18 cellular contexts compared by ENCODE assay signal in genomic region chr10:130466271-130466997, GRCh38.
DNase-seq lines count a peak whose midpoint lies in the region; ATAC-seq and TF ChIP-seq lines count a peak whose summit lies in the region.
"Had no signal": no experiment of that assay in that cellular context is flagged by ENCODE, and none has a peak within 500 bp of the region (broad histone marks: within the 10 kb centered on the region; RNA-seq: fewer than 3 reads in every experiment).

No MANE protein-coding gene starts in this region.

- H3K4me1 Mint-ChIP-seq in activated CD8-positive, alpha-beta memory T cell treated with anti-CD3 and anti-CD28 coated beads, Interleukin-2, amount 10 ng/mL, durations not matched to agents 7 days and 5 days, result no peaks in the 10 kb centered on the region
- H3K4me1 Mint-ChIP-seq in H9, result peaks cover 9% of the 10 kb centered on the region in 2 experiments
- H3K4me1 Mint-ChIP-seq in type B pancreatic cell (ENCODE audit: unreplicated experiment), result no peaks in the 10 kb centered on the region
- H3K4me1 Mint-ChIP-seq in activated T-cell treated with anti-CD3 and anti-CD28 coated beads, Interleukin-2, amount 50 U/mL, for 24 hours (ENCODE audit: low read depth), result no peaks in the 10 kb centered on the region
- H3K4me1 Mint-ChIP-seq: B cell, CD14-positive monocyte had no signal

- intact Hi-C loops in esophagus muscularis mucosa (cut with DNase I), result no loop called here
- intact Hi-C loops in dorsolateral prefrontal cortex (cut with DNase I), result no loop called here

- no peak overlapping the region for H3K4me3 Mint-ChIP-seq in activated CD8-positive, alpha-beta memory T cell treated with anti-CD3 and anti-CD28 coated beads, Interleukin-2, amount 10 ng/mL, durations not matched to agents 7 days and 5 days
- H3K4me3 Mint-ChIP-seq in H9 (no peak overlapping the region; a peak in 1 of 5 replicates), type B pancreatic cell (no peak overlapping the region)
- no peak overlapping the region for H3K4me3 Mint-ChIP-seq in activated T-cell treated with anti-CD3 and anti-CD28 coated beads, Interleukin-2, amount 50 U/mL, for 24 hours
- H3K4me3 Mint-ChIP-seq: B cell; CD14-positive monocyte; CD8-positive, alpha-beta T cell had no signal

- no peak overlapping the region for H3K23ac ChIP-seq in H9 (ENCODE audit: insufficient read length, low read depth, low read length)

- no peaks in the 10 kb centered on the region for H3K36me3 Mint-ChIP-seq in activated CD8-positive, alpha-beta memory T cell treated with anti-CD3 and anti-CD28 coated beads, Interleukin-2, amount 10 ng/mL, durations not matched to agents 7 days and 5 days
- H3K36me3 Mint-ChIP-seq in H9 (ENCODE audit: insufficient read depth in 1 of 3, low read depth in 3 of 3) (peaks cover 0 to 4% (median 3%) of the 10 kb centered on the region in 3 experiments; a peak in 3 of 7 replicates), type B pancreatic cell (no peaks in the 10 kb centered on the region)
- H3K36me3 Mint-ChIP-seq in activated T-cell treated with anti-CD3 and anti-CD28 coated beads, Interleukin-2, amount 50 U/mL, for 24 hours (ENCODE audit: low read depth), result no peaks in the 10 kb centered on the region
- H3K36me3 Mint-ChIP-seq: CD14-positive monocyte; CD8-positive, alpha-beta T cell had no signal

- H3K9ac ChIP-seq in H9 (ENCODE audit: extremely low read depth, insufficient read length, low read length), result no peak overlapping the region

- H2BK15ac ChIP-seq in H9 (ENCODE audit: low read depth, low read length), result no peak overlapping the region

- CTCF ChIA-PET in activated CD8-positive, alpha-beta memory T cell treated with anti-CD3 and anti-CD28 coated beads, Interleukin-2, amount 10 ng/mL, durations not matched to agents 7 days and 5 days (lab: Charles Lee), result no interaction called here

- H3T11ph ChIP-seq in H9 (ENCODE audit: low read length), result no peak overlapping the region

- no peak overlapping the region for H2BK5ac ChIP-seq in H9 (ENCODE audit: insufficient read length, low read length)

- H3K27me3 ChIP-seq in H9 (ENCODE audit: insufficient read depth, low read length) (no peaks in the 10 kb centered on the region), esophagus muscularis mucosa (no peaks in the 10 kb centered on the region), dorsolateral prefrontal cortex (peaks cover 0 to 4% (median 0%) of the 10 kb centered on the region in 45 donors)

- no peaks in the 10 kb centered on the region for H3K23me2 ChIP-seq in H9 (ENCODE audit: insufficient read length, low read depth, low read length, poor library complexity, severe bottlenecking)

- TF ChIP-seq CTCF in H9 (conservative IDR thresholded peaks at IDR 0.05) (no peak), esophagus muscularis mucosa (IDR thresholded peaks at IDR 0.05) (no peak), type B pancreatic cell (conservative IDR thresholded peaks at IDR 0.05) (no peak), dorsolateral prefrontal cortex (IDR thresholded peaks at IDR 0.05 in 54 of 56, conservative IDR thresholded peaks at IDR 0.05 in 2 of 56; ENCODE audit: low read depth in 1 of 56, partially characterized antibody in 56 of 56) (no peak)

- H4K5ac ChIP-seq in H9 (ENCODE audit: insufficient read length, low read depth, low read length), result no peak overlapping the region

- peaks cover 2% of the 10 kb centered on the region for H4K20me1 ChIP-seq in H9 (ENCODE audit: control insufficient read depth, insufficient read depth, insufficient read length)

- no peak for ATAC-seq in activated CD8-positive, alpha-beta memory T cell treated with anti-CD3 and anti-CD28 coated beads, Interleukin-2, amount 10 ng/mL, durations not matched to agents 7 days and 5 days
- no peak for ATAC-seq in HG02973 (IDR thresholded peaks at IDR 0.05; ENCODE audit: unreplicated experiment)
- ATAC-seq: CD8-positive, alpha-beta T cell; HCT116 had no signal

- no peak overlapping the region for H3K4me2 ChIP-seq in H9 (ENCODE audit: insufficient read depth, insufficient read length, low read length)

- H3K4ac ChIP-seq in H9 (ENCODE audit: low read depth, low read length), result no peak overlapping the region

- DNase-seq in activated CD8-positive, alpha-beta memory T cell treated with anti-CD3 and anti-CD28 coated beads, Interleukin-2, amount 10 ng/mL, durations not matched to agents 7 days and 5 days, result peak; percentile 12
- DNase-seq in activated CD8-positive, alpha-beta memory T cell treated with anti-CD3 and anti-CD28 coated beads, Interleukin-2, amount 50 U/mL, for 4 hours, result no peak
- DNase-seq in H9, result peak; percentile 4
- DNase-seq in esophagus muscularis mucosa (ENCODE audit: extremely low spot score), result peak; percentile 53
- DNase-seq in type B pancreatic cell (ENCODE audit: extremely low spot score, unreplicated experiment), result peak; percentile 43
- no peak for DNase-seq in activated T-cell treated with anti-CD3 and anti-CD28 coated beads, Interleukin-2, amount 50 U/mL, for 24 hours
- no peak for DNase-seq in dorsolateral prefrontal cortex
- DNase-seq: 8988T, COR-L47, DND-41, GDM1, IMR-90 had no signal

- H2BK12ac ChIP-seq in H9 (ENCODE audit: insufficient read length, low read depth, low read length), result no peak overlapping the region

- no peak for TF ChIP-seq EP300 in esophagus muscularis mucosa (IDR thresholded peaks at IDR 0.05)

- no peak overlapping the region for H2BK120ac ChIP-seq in H9 (ENCODE audit: low read depth, low read length, poor library complexity, severe bottlenecking)

- no peak overlapping the region for H3K56ac ChIP-seq in H9 (ENCODE audit: insufficient read length, low read depth, low read length)

- H4K8ac ChIP-seq in H9 (replicated peaks; ENCODE audit: insufficient read length, low read depth, low read length), result no peak overlapping the region

- H3K4me3 ChIP-seq in esophagus muscularis mucosa (no peak overlapping the region), dorsolateral prefrontal cortex (no peak overlapping the region)

- H3K9me3 Mint-ChIP-seq in activated CD8-positive, alpha-beta memory T cell treated with anti-CD3 and anti-CD28 coated beads, Interleukin-2, amount 10 ng/mL, durations not matched to agents 7 days and 5 days (ENCODE audit: low read depth), result peaks cover 15% of the 10 kb centered on the region
- H3K9me3 Mint-ChIP-seq in H9 (peaks cover 11 to 24% of the 10 kb centered on the region in 2 experiments), type B pancreatic cell (peaks cover 12% of the 10 kb centered on the region)
- peaks cover 2% of the 10 kb centered on the region for H3K9me3 Mint-ChIP-seq in activated T-cell treated with anti-CD3 and anti-CD28 coated beads, Interleukin-2, amount 50 U/mL, for 24 hours

- H3K27ac Mint-ChIP-seq in activated CD8-positive, alpha-beta memory T cell treated with anti-CD3 and anti-CD28 coated beads, Interleukin-2, amount 10 ng/mL, durations not matched to agents 7 days and 5 days, result no peak overlapping the region
- no peak overlapping the region for H3K27ac Mint-ChIP-seq in H9
- no peak overlapping the region for H3K27ac Mint-ChIP-seq in type B pancreatic cell
- no peak overlapping the region for H3K27ac Mint-ChIP-seq in activated T-cell treated with anti-CD3 and anti-CD28 coated beads, Interleukin-2, amount 50 U/mL, for 24 hours
- H3K27ac Mint-ChIP-seq: B cell; CD14-positive monocyte; CD8-positive, alpha-beta T cell had no signal

- no peaks in the 10 kb centered on the region for H3K79me1 ChIP-seq in H9 (ENCODE audit: insufficient read depth, low read depth, low read length, poor library complexity, severe bottlenecking)

- no CpG with 5 or more reads among the region's 12 CpGs for WGBS in H9 (ENCODE audit: extremely low coverage, insufficient read length, low lambda C conversion rate)
- 96% methylated on average over 12 of the region's 12 CpGs for WGBS in esophagus muscularis mucosa

- no peaks in the 10 kb centered on the region for H3K9me3 ChIP-seq in H9 (ENCODE audit: control insufficient read depth, low read depth, low read length)
- H3K9me3 ChIP-seq in esophagus muscularis mucosa, result peaks cover 0 to 23% (median 15%) of the 10 kb centered on the region in 4 donors

- H2BK20ac ChIP-seq in H9 (ENCODE audit: low read depth, low read length, poor library complexity, severe bottlenecking), result no peak overlapping the region

- H2AK5ac ChIP-seq in H9 (ENCODE audit: insufficient read length, low read length), result no peak overlapping the region

- H3K14ac ChIP-seq in H9 (ENCODE audit: insufficient read depth, low read length), result no peak overlapping the region

- H3K27me3 Mint-ChIP-seq in activated CD8-positive, alpha-beta memory T cell treated with anti-CD3 and anti-CD28 coated beads, Interleukin-2, amount 10 ng/mL, durations not matched to agents 7 days and 5 days, result no peaks in the 10 kb centered on the region
- peaks cover 16% of the 10 kb centered on the region for H3K27me3 Mint-ChIP-seq in H9 (ENCODE audit: low read depth)
- peaks cover 36% of the 10 kb centered on the region for H3K27me3 Mint-ChIP-seq in type B pancreatic cell
- no peaks in the 10 kb centered on the region for H3K27me3 Mint-ChIP-seq in activated T-cell treated with anti-CD3 and anti-CD28 coated beads, Interleukin-2, amount 50 U/mL, for 24 hours
- H3K27me3 Mint-ChIP-seq: B cell had no signal

- H3K27ac ChIP-seq in H9 (ENCODE audit: insufficient read length, low read depth, low read length) (no peak overlapping the region), esophagus muscularis mucosa (replicated peaks in 1 of 4) (no peak overlapping the region), dorsolateral prefrontal cortex (no peak overlapping the region)
- H3K27ac ChIP-seq: HL-60 had no signal

- H2AFZ ChIP-seq in H9 (ENCODE audit: low read length), result no peak overlapping the region

- no peaks in the 10 kb centered on the region; the same call in 1 of the 2 replicates for H3K4me1 ChIP-seq in H9 (ENCODE audit: insufficient read depth, low read length)
- H3K4me1 ChIP-seq in esophagus muscularis mucosa, result no peaks in the 10 kb centered on the region

- no peaks in the 10 kb centered on the region for H3K79me2 ChIP-seq in H9 (ENCODE audit: insufficient read depth, low read length)

- H3K36me3 ChIP-seq in esophagus muscularis mucosa, result no peaks in the 10 kb centered on the region

- no peak for TF ChIP-seq POLR2A in esophagus muscularis mucosa (IDR thresholded peaks at IDR 0.05; ENCODE audit: low read depth)

- H4K91ac ChIP-seq in H9 (ENCODE audit: insufficient read length, low read depth, low read length), result no peak overlapping the region

- no peak overlapping the region for H3K18ac ChIP-seq in H9 (ENCODE audit: insufficient read length, low read depth, low read length)

Comparison
In these comparisons a context has a peak if more than half of its experiments do, and no peak if none do; other contexts are left out.
1. DNase-seq: peak in activated CD8-positive, alpha-beta memory T cell treated with anti-CD3 and anti-CD28 coated beads, Interleukin-2, amount 10 ng/mL, durations not matched to agents 7 days and 5 days (single experiment), H9 (single experiment), esophagus muscularis mucosa (single experiment) and type B pancreatic cell (single experiment); none in activated CD8-positive, alpha-beta memory T cell treated with anti-CD3 and anti-CD28 coated beads, Interleukin-2, amount 50 U/mL, for 4 hours (single experiment), activated T-cell treated with anti-CD3 and anti-CD28 coated beads, Interleukin-2, amount 50 U/mL, for 24 hours (single experiment) and dorsolateral prefrontal cortex (0 of 10).